In the genomic region with DNA sequence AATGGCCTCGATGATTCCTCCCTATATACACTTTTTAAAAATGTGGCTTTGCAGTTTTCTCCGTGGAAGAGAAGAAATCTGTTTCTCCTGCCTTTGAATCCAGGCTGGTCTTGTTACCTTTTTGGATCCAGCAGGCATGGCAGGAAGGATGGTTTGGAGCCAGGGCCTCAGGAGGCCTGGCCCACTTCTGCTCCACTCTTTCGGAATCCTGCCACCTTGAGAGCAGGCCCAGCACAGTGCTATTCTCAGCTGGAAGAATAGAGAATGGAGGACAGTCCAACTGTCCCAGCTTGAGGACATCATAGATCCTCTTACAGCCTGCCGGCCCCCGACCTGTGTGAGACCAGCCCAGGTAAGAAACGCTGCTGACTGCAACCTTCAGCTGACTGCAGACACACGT, we compare ENCODE assay signal across 23 cellular contexts.
"Had no signal": no experiment of that assay in that cellular context is flagged by ENCODE, and none has a peak within 500 bp of the region (broad histone marks: within the 10 kb centered on the region; RNA-seq: fewer than 3 reads in every experiment).

No MANE protein-coding gene starts in this region.

- DNase-seq: IMR-90, Karpas-422, KG1, MG63, NCI-H1092, NCI-H1105 treated with DMSO at 0.1 percent for 48 hours, NCI-H1417 treated with DMSO at 0.1 percent for 48 hours, NCI-H146, NCI-H1694 treated with DMSO at 0.1 percent for 48 hours, NCI-H2029, NCI-H2081 treated with DMSO at 0.1 percent for 48 hours, NCI-H2171, NCI-H226, NCI-H446, NCI-H510A, NCI-H524 treated with DMSO at 0.1 percent for 48 hours, NCI-H774, RPMI8226, SHP77, SK-N-SH, SW 1271 had no signal

- H3K4me3 ChIP-seq: MG63 had no signal

- H3K27me3 ChIP-seq: MG63 had no signal

- H3K9me3 ChIP-seq: MG63, SK-N-SH had no signal

- H3K36me3 ChIP-seq: MG63 had no signal

- ATAC-seq: HepG2 had no signal

- H3K9ac ChIP-seq: SK-N-SH had no signal

- H3K4me2 ChIP-seq: SK-N-SH had no signal

- FAIRE-seq: HepG2, RCC 7860 had no signal
